In the genomic region with DNA sequence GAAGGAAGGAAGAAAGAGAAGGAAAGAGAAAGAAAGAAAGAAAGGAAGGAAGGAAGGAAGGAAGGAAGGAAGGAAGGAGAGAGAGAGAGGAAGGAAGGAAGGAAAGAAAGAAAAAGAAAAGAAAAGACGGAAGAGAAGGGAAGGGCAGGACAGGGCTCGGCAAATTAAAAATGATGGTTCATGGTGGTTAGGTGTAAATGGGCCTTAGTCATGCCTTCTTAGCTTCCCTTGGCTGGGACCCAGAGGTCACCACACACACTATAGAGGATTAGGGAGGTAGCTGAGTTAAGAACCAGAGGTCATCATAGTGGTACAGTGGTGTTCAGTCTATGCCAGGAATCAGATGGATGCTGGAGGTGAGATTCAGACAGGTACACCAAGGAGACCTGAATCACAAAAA, we compare ENCODE assay signal across 1 cellular context.
TF ChIP-seq lines count a peak whose summit lies in the region.

No MANE protein-coding gene starts in this region.

TF ChIP-seq in K562, 482 proteins besides CTCF, POLR2A, EP300 and RAD21 (continued from another document):
- TF ChIP-seq, protein P1, sequence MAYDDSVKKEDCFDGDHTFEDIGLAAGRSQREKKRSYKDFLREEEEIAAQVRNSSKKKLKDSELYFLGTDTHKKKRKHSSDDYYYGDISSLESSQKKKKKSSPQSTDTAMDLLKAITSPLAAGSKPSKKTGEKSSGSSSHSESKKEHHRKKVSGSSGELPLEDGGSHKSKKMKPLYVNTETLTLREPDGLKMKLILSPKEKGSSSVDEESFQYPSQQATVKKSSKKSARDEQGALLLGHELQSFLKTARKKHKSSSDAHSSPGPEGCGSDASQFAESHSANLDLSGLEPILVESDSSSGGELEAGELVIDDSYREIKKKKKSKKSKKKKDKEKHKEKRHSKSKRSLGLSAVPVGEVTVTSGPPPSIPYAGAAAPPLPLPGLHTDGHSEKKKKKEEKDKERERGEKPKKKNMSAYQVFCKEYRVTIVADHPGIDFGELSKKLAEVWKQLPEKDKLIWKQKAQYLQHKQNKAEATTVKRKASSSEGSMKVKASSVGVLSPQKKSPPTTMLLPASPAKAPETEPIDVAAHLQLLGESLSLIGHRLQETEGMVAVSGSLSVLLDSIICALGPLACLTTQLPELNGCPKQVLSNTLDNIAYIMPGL (CRISPR knock-in tag; IDR thresholded peaks at IDR 0.05), result no peak
- TF ChIP-seq RCOR1 (IDR thresholded peaks at IDR 0.05; ENCODE audit: borderline replicate concordance in 1 of 2, low read depth in 2 of 2, low read length in 2 of 2) (peak in 1 of 2 experiments; percentile 53; a peak in 1 of 4 replicates), KDM1A (IDR thresholded peaks at IDR 0.05) (peak in 1 of 2 experiments; percentile 58; a peak in 2 of 4 replicates), ELF4 (CRISPR knock-in tag; IDR thresholded peaks at IDR 0.05) (peak; percentile 76; the same call in 1 of the 2 replicates), GATAD2A (IDR thresholded peaks at IDR 0.05) (peak; percentile 62; the same call in 1 of the 2 replicates), MAFG (tag; conservative IDR thresholded peaks at IDR 0.05) (peak; percentile 85), NR2C1 (IDR thresholded peaks at IDR 0.05) (peak; percentile 62), NR2C1 (tag; IDR thresholded peaks at IDR 0.05) (peak; percentile 59), CBX3 (IDR thresholded peaks at IDR 0.05; ENCODE audit: borderline replicate concordance in 1 of 2, low read length in 2 of 2) (0 out of 3 replicates have a peak, but pooled peaks of 1 of the 2 experiments have one; percentile 21), CBFA2T3 (IDR thresholded peaks at IDR 0.05) (peak; percentile 56), ARID2 (IDR thresholded peaks at IDR 0.05) (no peak)
- TF ChIP-seq, protein P2, sequence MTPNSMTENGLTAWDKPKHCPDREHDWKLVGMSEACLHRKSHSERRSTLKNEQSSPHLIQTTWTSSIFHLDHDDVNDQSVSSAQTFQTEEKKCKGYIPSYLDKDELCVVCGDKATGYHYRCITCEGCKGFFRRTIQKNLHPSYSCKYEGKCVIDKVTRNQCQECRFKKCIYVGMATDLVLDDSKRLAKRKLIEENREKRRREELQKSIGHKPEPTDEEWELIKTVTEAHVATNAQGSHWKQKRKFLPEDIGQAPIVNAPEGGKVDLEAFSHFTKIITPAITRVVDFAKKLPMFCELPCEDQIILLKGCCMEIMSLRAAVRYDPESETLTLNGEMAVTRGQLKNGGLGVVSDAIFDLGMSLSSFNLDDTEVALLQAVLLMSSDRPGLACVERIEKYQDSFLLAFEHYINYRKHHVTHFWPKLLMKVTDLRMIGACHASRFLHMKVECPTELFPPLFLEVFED (CRISPR knock-in tag; conservative IDR thresholded peaks at IDR 0.05), result peak; percentile 75; the same call in 1 of the 2 replicates
- TF ChIP-seq, protein P3, sequence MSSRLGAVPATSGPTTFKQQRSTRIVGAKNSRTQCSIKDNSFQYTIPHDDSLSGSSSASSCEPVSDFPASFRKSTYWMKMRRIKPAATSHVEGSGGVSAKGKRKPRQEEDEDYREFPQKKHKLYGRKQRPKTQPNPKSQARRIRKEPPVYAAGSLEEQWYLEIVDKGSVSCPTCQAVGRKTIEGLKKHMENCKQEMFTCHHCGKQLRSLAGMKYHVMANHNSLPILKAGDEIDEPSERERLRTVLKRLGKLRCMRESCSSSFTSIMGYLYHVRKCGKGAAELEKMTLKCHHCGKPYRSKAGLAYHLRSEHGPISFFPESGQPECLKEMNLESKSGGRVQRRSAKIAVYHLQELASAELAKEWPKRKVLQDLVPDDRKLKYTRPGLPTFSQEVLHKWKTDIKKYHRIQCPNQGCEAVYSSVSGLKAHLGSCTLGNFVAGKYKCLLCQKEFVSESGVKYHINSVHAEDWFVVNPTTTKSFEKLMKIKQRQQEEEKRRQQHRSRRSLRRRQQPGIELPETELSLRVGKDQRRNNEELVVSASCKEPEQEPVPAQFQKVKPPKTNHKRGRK (tag; IDR thresholded peaks at IDR 0.05), result peak; percentile 94
